In the genomic region with DNA sequence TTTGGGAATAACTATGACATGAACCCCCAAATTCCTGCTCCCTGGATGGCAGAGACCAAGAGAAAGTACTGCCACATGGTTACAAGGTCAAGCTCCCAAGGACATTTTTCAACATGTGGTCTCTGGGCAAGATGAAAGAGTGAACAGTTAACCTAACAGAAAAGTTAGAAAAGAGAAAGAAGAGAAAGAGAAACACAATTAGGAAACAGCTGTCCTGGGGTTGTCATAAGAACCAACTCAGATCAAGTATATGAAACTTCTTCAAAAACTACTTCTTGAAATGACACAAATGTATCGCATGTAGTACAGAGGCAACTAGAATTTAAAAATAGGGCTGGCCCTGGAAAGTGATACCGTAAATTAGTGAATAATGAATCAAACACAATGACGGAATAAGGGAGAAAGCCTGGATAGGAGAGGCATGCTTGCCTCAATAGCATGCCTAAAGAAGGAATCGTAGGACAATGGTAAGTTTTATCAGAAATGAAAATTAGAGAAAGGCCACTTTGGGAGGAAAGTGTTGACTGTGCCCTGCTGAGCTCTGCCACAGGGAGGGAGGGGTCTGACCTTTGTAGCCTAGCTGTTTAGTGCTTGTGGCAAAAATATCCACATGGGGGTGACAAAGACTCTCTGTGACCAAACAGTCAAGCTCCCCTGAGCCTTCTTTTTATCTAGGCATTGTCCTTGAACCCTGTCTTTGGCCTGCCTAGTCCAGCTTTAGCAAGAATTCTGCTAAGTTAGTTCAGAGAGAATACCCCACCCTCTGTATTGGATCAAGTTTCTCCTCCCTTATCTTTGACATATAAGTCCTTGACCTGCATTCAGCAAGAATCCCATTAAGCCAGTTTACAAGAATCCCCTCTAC, we compare ENCODE assay signal across 8 cellular contexts. TPM values are rescaled to one million over a fixed set of nuclear protein-coding genes. Genes with fewer than 3 reads are reported as not detected.
DNase-seq lines count a peak whose midpoint lies in the region; ATAC-seq, FAIRE-seq and TF ChIP-seq lines count a peak whose summit lies in the region.

No MANE protein-coding gene starts in this region.

- H3K9me3 Mint-ChIP-seq in natural killer cell, result no peaks in the 10 kb centered on the region

- no peak for FAIRE-seq in endothelial cell of umbilical vein (lab: Jason Lieb, UNC)

- TF ChIP-seq CTCF in endothelial cell of umbilical vein (IDR thresholded peaks at IDR 0.05; ENCODE audit: extremely low read depth in 1 of 2, insufficient read depth in 1 of 2, low read depth in 1 of 2, low read length in 2 of 2) (peak; percentile 19 to 40), natural killer cell (IDR thresholded peaks at IDR 0.05) (no peak)

- H3K27ac ChIP-seq in GM23248 (no peak overlapping the region), endothelial cell of umbilical vein (ENCODE audit: insufficient read depth, low read depth, low read length) (no peak overlapping the region)

- no peaks in the 10 kb centered on the region for H3K79me2 ChIP-seq in GM23248 (ENCODE audit: insufficient read depth)
- H3K79me2 ChIP-seq in endothelial cell of umbilical vein (ENCODE audit: control insufficient read depth, insufficient read depth, low read length), result peaks cover 3% of the 10 kb centered on the region

- H3K9ac ChIP-seq in GM23248, result no peak overlapping the region
- H3K9ac ChIP-seq in endothelial cell of umbilical vein (replicated peaks; ENCODE audit: extremely low read depth, insufficient read depth, low read length), result no peak overlapping the region

- no peak for ATAC-seq in natural killer cell
- ATAC-seq in HG02840 (IDR thresholded peaks at IDR 0.05; ENCODE audit: low FRiP score, unreplicated experiment), result no peak

- H3K36me3 ChIP-seq in GM23248 (ENCODE audit: low read depth), result no peaks in the 10 kb centered on the region
- H3K36me3 ChIP-seq in endothelial cell of umbilical vein (ENCODE audit: control insufficient read depth in 2 of 2, extremely low read depth in 1 of 2, insufficient read depth in 2 of 2, low read length in 2 of 2), result no peaks in the 10 kb centered on the region

- in situ Hi-C loops in GM23248 (cut with MboI), result no loop called here

- H3K36me3 Mint-ChIP-seq in natural killer cell, result no peaks in the 10 kb centered on the region

- H3K4me2 ChIP-seq in GM23248 (ENCODE audit: unreplicated experiment) (no peak overlapping the region), endothelial cell of umbilical vein (ENCODE audit: insufficient read depth, low read length) (no peak overlapping the region)

- H3K4me3 ChIP-seq in GM23248 (no peak overlapping the region), endothelial cell of umbilical vein (replicated peaks in 1 of 3; ENCODE audit: insufficient read depth in 1 of 3, low read depth in 1 of 3, low read length in 3 of 3) (no peak overlapping the region)

- H3K4me1 ChIP-seq in GM23248 (ENCODE audit: insufficient read depth) (peaks cover 5% of the 10 kb centered on the region; the same call in 1 of the 2 replicates), endothelial cell of umbilical vein (ENCODE audit: control insufficient read depth, extremely low read depth, insufficient read depth, low read length) (peaks cover 2% of the 10 kb centered on the region)

- dilution Hi-C loops in endothelial cell of umbilical vein (cut with MboI; ENCODE audit: extremely low pct_ligation_motif_present, low sequenced_read_pairs), result no loop called here

- no peaks in the 10 kb centered on the region for H3K9me2 ChIP-seq in GM23248 (ENCODE audit: insufficient read depth)

- no peak overlapping the region for H3K4me3 Mint-ChIP-seq in natural killer cell

- H3K27ac Mint-ChIP-seq in natural killer cell, result no peak overlapping the region

- peaks cover 11 to 15% of the 10 kb centered on the region in 2 donors for H3K4me1 Mint-ChIP-seq in natural killer cell

- TF ChIP-seq POLR2A in endothelial cell of umbilical vein (IDR thresholded peaks at IDR 0.05; ENCODE audit: low read depth, low read length), result no peak

- H3K27me3 ChIP-seq in GM23248 (replicated peaks; ENCODE audit: insufficient read depth), result no peaks in the 10 kb centered on the region
- no peaks in the 10 kb centered on the region for H3K27me3 ChIP-seq in endothelial cell of umbilical vein (ENCODE audit: control insufficient read depth in 2 of 2, insufficient read depth in 2 of 2, low read length in 2 of 2)

- CTCF ChIA-PET in endothelial cell of umbilical vein (lab: Charles Lee), result interaction anchor here (0.6 to 1.6 kb wide), 13 partner anchors 26 to 131 kb away, joined by 3 to 27 read pairs (median 6); a partner anchor contains a TSS

- peaks cover 20% of the 10 kb centered on the region for H3F3A ChIP-seq in GM23248 (ENCODE audit: insufficient read depth)

- no TSS peak for BruUV-seq in endothelial cell of umbilical vein (replicated peaks; lab: Mats Ljungman, UMichigan)

- H3K27me3 Mint-ChIP-seq in natural killer cell (ENCODE audit: low read depth in 2 of 2), result no peaks in the 10 kb centered on the region

- intact Hi-C loops in endothelial cell of umbilical vein (cut with micrococcal nuclease) (loop anchor here (1.0 kb wide), 1 partner anchor 78 kb away; no protein-coding TSS in a partner anchor), natural killer cell (cut with micrococcal nuclease) (no loop called here)

- 70 to 77% methylated on average over 4 of the region's 4 CpGs for WGBS in GM23248 (ENCODE audit: low coverage in 1 of 2, low lambda C conversion rate in 2 of 2, missing lambda C conversion rate in 2 of 2), 2 experiments

- DNase-seq in NCI-H1417 (lab: John Stamatoyannopoulos, UW), result peak in 2 of 3 experiments; percentile 4 to 49
- no peak for DNase-seq in NCI-H1417 treated with DMSO at 0.1 percent for 48 hours (lab: John Stamatoyannopoulos, UW)
- no peak for DNase-seq in GM23248
- DNase-seq in NCI-H1105 treated with DMSO at 0.1 percent for 48 hours (lab: John Stamatoyannopoulos, UW), result peak; percentile 15
- DNase-seq in endothelial cell of umbilical vein (ENCODE audit: low read depth, low spot score), result peak; percentile 43
- DNase-seq in natural killer cell, result no peak
- DNase-seq in stimulated activated CD4-positive, alpha-beta T cell treated with anti-CD3 and anti-CD28 coated beads, Interleukin-15, amount 100 ng/mL, for 24 hours, result no peak

- H4K20me1 ChIP-seq in GM23248 (ENCODE audit: insufficient read depth) (no peaks in the 10 kb centered on the region), endothelial cell of umbilical vein (replicated peaks; ENCODE audit: control insufficient read depth, extremely low read depth, insufficient read depth, low read length) (no peaks in the 10 kb centered on the region)

- POLR2A ChIA-PET in endothelial cell of umbilical vein (lab: Charles Lee), result no interaction called here

- H3K9me3 ChIP-seq in GM23248 (ENCODE audit: low read depth), result no peaks in the 10 kb centered on the region
- H3K9me3 ChIP-seq in endothelial cell of umbilical vein (replicated peaks; ENCODE audit: control insufficient read depth, insufficient read depth, low read length), result no peaks in the 10 kb centered on the region

- no peaks in the 10 kb centered on the region for H3K9me1 ChIP-seq in endothelial cell of umbilical vein (replicated peaks; ENCODE audit: control insufficient read depth, extremely low read depth, insufficient read depth, low read length)

- H2AFZ ChIP-seq in GM23248, result peak overlapping the region; percentile 51
- H2AFZ ChIP-seq in endothelial cell of umbilical vein (ENCODE audit: low read depth, low read length), result no peak overlapping the region

TF ChIP-seq in endothelial cell of umbilical vein, 7 proteins besides CTCF, POLR2A, EP300 and RAD21:
- TF ChIP-seq JUN (IDR thresholded peaks at IDR 0.05; ENCODE audit: borderline replicate concordance, insufficient read depth, insufficient read length, low read depth) (no peak), MYC (IDR thresholded peaks at IDR 0.05; ENCODE audit: low read depth, low read length) (no peak), EZH2 (IDR thresholded peaks at IDR 0.05; ENCODE audit: borderline replicate concordance, low read depth, low read length, severe bottlenecking) (no peak), GATA2 (IDR thresholded peaks at IDR 0.05; ENCODE audit: insufficient read depth, insufficient read length, low read depth, low read length) (no peak), POLR2AphosphoS5 (IDR thresholded peaks at IDR 0.05; ENCODE audit: insufficient read depth, low read depth, low read length) (no peak), FOS (IDR thresholded peaks at IDR 0.05; ENCODE audit: borderline replicate concordance, insufficient read depth, low read length) (no peak)
- TF ChIP-seq, protein P1, sequence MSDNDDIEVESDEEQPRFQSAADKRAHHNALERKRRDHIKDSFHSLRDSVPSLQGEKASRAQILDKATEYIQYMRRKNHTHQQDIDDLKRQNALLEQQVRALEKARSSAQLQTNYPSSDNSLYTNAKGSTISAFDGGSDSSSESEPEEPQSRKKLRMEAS (IDR thresholded peaks at IDR 0.05; ENCODE audit: insufficient read depth, insufficient read length), result no peak
TF ChIP-seq in endothelial cell of umbilical vein: peak in this region for 0.

RNA-seq across cellular contexts. Expression of a gene that starts 4.3 kb away (rescaled TPM):
- total RNA-seq in GM23248 (2014; rRNA removed; shearing (Covaris generic)), result 38.4 and 52.0 TPM in 2 replicates
- polyA plus RNA-seq in GM23248 (2016; fragmentation: Nextera tagmentation; extraction: Ambion mirVana) (24.0 and 25.1 TPM in 2 replicates), endothelial cell of umbilical vein (27.1 and 30.2 TPM in 2 replicates)
- total RNA-seq in endothelial cell of umbilical vein (44.3 and 55.8 TPM in 2 replicates), natural killer cell (10 to 100 TPM in 2 of 3 donors, 1 to 10 TPM in 1; 8.4 to 16.1 (median 13.0) TPM)
- 23.4 and 23.5 TPM in 2 replicates for polyA plus RNA-seq in endothelial cell of umbilical vein (2011; cell fraction: cytosol; rRNA removed)
- 53.8 and 63.0 TPM in 2 replicates for polyA plus RNA-seq in endothelial cell of umbilical vein (2011; cell fraction: nucleus; rRNA removed)
- polyA plus RNA-seq in endothelial cell of umbilical vein (2012), result 64.0 and 66.8 TPM in 2 replicates
- 39.3 and 40.7 TPM in 2 replicates for polyA minus RNA-seq in endothelial cell of umbilical vein
- polyA minus RNA-seq in endothelial cell of umbilical vein (2011; cell fraction: cytosol; rRNA and poly(A)+ RNA removed), result 4.3 TPM
- 36.6 and 49.8 TPM in 2 replicates for polyA minus RNA-seq in endothelial cell of umbilical vein (2011; cell fraction: nucleus; rRNA and poly(A)+ RNA removed)

RNA-seq across cellular contexts. Expression of a gene that starts 52.5 kb away (rescaled TPM):
- total RNA-seq in GM23248 (2014; rRNA removed; shearing (Covaris generic)), result 0.43 and 0.76 TPM in 2 replicates
- polyA plus RNA-seq in GM23248 (2016; fragmentation: Nextera tagmentation; extraction: Ambion mirVana), result 0.16 and 0.20 TPM in 2 replicates
- total RNA-seq in endothelial cell of umbilical vein, result not detected in 2 replicates
- not detected in 2 replicates for polyA plus RNA-seq in endothelial cell of umbilical vein
- polyA plus RNA-seq in endothelial cell of umbilical vein (2011; cell fraction: cytosol; rRNA removed), result not detected in 2 replicates
- polyA plus RNA-seq in endothelial cell of umbilical vein (2011; cell fraction: nucleus; rRNA removed), result not detected in 2 replicates
- not detected in 2 replicates for polyA plus RNA-seq in endothelial cell of umbilical vein (2012)
- not detected in 2 replicates for polyA minus RNA-seq in endothelial cell of umbilical vein
- polyA minus RNA-seq in endothelial cell of umbilical vein (2011; cell fraction: cytosol; rRNA and poly(A)+ RNA removed), result not detected
- not detected in 2 replicates for polyA minus RNA-seq in endothelial cell of umbilical vein (2011; cell fraction: nucleus; rRNA and poly(A)+ RNA removed)
- not detected for total RNA-seq in natural killer cell

Comparison
In these comparisons a context has a peak if more than half of its experiments do, and no peak if none do; other contexts are left out.
1. DNase-seq: peak in NCI-H1417 (2 of 3), NCI-H1105 treated with DMSO at 0.1 percent for 48 hours (single experiment) and endothelial cell of umbilical vein (single experiment); none in NCI-H1417 treated with DMSO at 0.1 percent for 48 hours (single experiment), GM23248 (single experiment), natural killer cell (single experiment) and stimulated activated CD4-positive, alpha-beta T cell treated with anti-CD3 and anti-CD28 coated beads, Interleukin-15, amount 100 ng/mL, for 24 hours (single experiment).